Comparison of ENCODE assay signal across 33 cellular contexts in the genomic region with DNA sequence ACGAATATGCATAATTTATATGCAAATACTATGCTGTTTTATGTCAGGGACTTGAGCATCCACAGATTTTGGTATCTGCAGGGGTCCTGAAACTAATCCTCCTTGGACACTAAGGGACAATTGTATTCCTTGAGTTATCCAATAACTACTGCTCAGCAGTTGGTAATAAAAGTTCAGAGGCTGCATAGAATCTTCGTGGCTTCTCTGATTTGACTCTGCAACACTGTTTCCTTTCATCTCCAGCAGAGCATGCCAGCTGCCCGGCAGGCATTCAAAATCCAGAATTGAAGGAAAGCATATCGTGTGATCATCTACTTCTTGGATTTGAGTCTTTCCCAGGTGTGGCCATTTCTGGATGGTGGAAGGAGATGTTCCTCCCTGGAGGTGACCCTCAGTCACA.
"Had no signal": no experiment of that assay in that cellular context is flagged by ENCODE, and none has a peak within 500 bp of the region (broad histone marks: within the 10 kb centered on the region; RNA-seq: fewer than 3 reads in every experiment).

No MANE protein-coding gene starts in this region.

- DNase-seq: activated B cell treated with CpG ODN at 0.5 μM for 24 hours; activated CD4-positive, alpha-beta T cell treated with anti-CD3 and anti-CD28 coated beads for 1 hour; activated CD4-positive, alpha-beta T cell treated with anti-CD3 and anti-CD28 coated beads, Interleukin-2, amount 10 ng/mL, durations not matched to agents 24 days and 14 days; activated CD4-positive, alpha-beta T cell treated with anti-CD3 and anti-CD28 coated beads, Interleukin-2, amount 50 U/mL, for 48 hours; activated CD8-positive, alpha-beta memory T cell treated with anti-CD3 and anti-CD28 coated beads, Interleukin-2, amount 10 ng/mL, durations not matched to agents 7 days and 5 days; activated effector memory CD4-positive, alpha-beta T cell treated with anti-CD3 and anti-CD28 coated beads, Interleukin-2, amount 50 U/mL, for 16 hours; activated naive CD4-positive, alpha-beta T cell treated with Interleukin-2 at 50 U/mL for 16 hours; activated naive CD8-positive, alpha-beta T cell treated with anti-CD3 and anti-CD28 coated beads, Interleukin-2, amount 50 U/mL, for 24 hours; activated T-cell treated with anti-CD3 and anti-CD28 coated beads, Interleukin-2, amount 50 U/mL, for 24 hours; amniotic stem cell; body of pancreas; MV-4-11; NCI-H1092 treated with DMSO at 0.1 percent for 48 hours; NCI-H1417 treated with DMSO at 0.1 percent for 48 hours; NCI-H1694; NCI-H2029; NCI-H2171; NCI-H2227 treated with DMSO at 0.1 percent for 48 hours; NCI-H446 treated with DMSO at 0.1 percent for 48 hours; NCI-H524 treated with DMSO at 0.1 percent for 48 hours; NCI-H774; NK-92 treated with Interleukin-12 subunit alpha and Interleukin-12 subunit beta, amount 100 ng/mL, for 24 hours; OCI-M1; Peyer's patch; SHP77; T-helper 17 cell; T-helper 9 cell had no signal

- H3K27me3 ChIP-seq: ascending aorta, body of pancreas, cardiac muscle cell, Peyer's patch had no signal

- ATAC-seq: activated CD8-positive, alpha-beta memory T cell treated with anti-CD3 and anti-CD28 coated beads, Interleukin-2, amount 10 ng/mL, durations not matched to agents 7 days and 5 days; activated naive CD4-positive, alpha-beta T cell treated with anti-CD3 and anti-CD28 coated beads, Interleukin-2, amount 50 U/mL, for 72 hours; activated naive CD8-positive, alpha-beta T cell treated with anti-CD3 and anti-CD28 coated beads, Interleukin-2, amount 50 U/mL, for 24 hours; body of pancreas; T-helper 17 cell had no signal

- H3K9ac ChIP-seq: KMS-11 had no signal

- H3K4me2 ChIP-seq: KMS-11 had no signal

- H3K4me3 ChIP-seq: ascending aorta, body of pancreas, cardiac muscle cell, Peyer's patch, SJSA1 had no signal

- H3K9me3 ChIP-seq: body of pancreas, Peyer's patch, SJSA1 had no signal

- H3K36me3 ChIP-seq: ascending aorta, cardiac muscle cell, Peyer's patch, SJSA1 had no signal

- H3K27ac ChIP-seq: ascending aorta, body of pancreas, cardiac muscle cell, KMS-11, Peyer's patch, SJSA1 had no signal

- FAIRE-seq: TTC549 had no signal

- H3K4me1 ChIP-seq: ascending aorta, body of pancreas, Peyer's patch, SJSA1 had no signal
